In the genomic region with DNA sequence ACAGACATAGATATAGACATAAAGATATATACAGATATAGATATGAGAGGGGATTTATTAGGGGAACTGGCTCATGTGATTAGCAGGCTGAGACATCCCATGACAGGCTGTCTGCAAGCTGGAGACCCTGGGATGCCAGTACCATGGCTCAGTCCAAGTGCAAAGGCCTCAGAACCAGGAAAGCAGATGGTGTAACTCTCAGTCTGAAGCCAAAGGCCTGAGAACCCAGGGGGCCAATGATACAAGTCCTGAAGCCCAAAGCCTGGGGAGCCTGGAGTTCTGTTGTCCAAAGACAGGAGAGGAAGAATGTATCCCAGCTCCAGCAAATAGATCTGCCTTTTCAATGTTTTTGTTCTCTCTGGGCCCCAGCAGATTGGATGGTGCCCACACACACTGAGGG, we compare ENCODE assay signal across 1 cellular context.
TF ChIP-seq lines count a peak whose summit lies in the region.

No MANE protein-coding gene starts in this region.

TF ChIP-seq in K562, 482 proteins besides CTCF, POLR2A, EP300 and RAD21:
- TF ChIP-seq KLF13 (tag; IDR thresholded peaks at IDR 0.05; ENCODE audit: borderline replicate concordance, low read depth) (no peak), HDAC2 (IDR thresholded peaks at IDR 0.05) (no peak), PURB (CRISPR knock-in tag; IDR thresholded peaks at IDR 0.05; ENCODE audit: low read depth) (no peak), POLR2AphosphoS5 (IDR thresholded peaks at IDR 0.05; ENCODE audit: control insufficient read depth, insufficient read depth, low read depth, low read length) (no peak), ZSCAN29 (IDR thresholded peaks at IDR 0.05) (no peak), PYGO2 (tag; IDR thresholded peaks at IDR 0.05) (no peak), SMARCE1 (IDR thresholded peaks at IDR 0.05) (no peak), EWSR1 (IDR thresholded peaks at IDR 0.05; ENCODE audit: borderline replicate concordance, low read depth, partially characterized antibody) (no peak), ZNF174 (CRISPR knock-in tag; IDR thresholded peaks at IDR 0.05) (no peak)
- TF ChIP-seq, protein P1, sequence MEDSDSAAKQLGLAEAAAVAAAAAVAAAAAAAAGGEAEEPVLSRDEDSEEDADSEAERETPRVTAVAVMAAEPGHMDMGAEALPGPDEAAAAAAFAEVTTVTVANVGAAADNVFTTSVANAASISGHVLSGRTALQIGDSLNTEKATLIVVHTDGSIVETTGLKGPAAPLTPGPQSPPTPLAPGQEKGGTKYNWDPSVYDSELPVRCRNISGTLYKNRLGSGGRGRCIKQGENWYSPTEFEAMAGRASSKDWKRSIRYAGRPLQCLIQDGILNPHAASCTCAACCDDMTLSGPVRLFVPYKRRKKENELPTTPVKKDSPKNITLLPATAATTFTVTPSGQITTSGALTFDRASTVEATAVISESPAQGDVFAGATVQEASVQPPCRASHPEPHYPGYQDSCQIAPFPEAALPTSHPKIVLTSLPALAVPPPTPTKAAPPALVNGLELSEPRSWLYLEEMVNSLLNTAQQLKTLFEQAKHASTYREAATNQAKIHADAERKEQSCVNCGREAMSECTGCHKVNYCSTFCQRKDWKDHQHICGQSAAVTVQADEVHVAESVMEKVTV (CRISPR knock-in tag; IDR thresholded peaks at IDR 0.05): no peak
TF ChIP-seq in K562: peak in this region for 0.
